14 cellular contexts compared by ENCODE assay signal in the genomic region with DNA sequence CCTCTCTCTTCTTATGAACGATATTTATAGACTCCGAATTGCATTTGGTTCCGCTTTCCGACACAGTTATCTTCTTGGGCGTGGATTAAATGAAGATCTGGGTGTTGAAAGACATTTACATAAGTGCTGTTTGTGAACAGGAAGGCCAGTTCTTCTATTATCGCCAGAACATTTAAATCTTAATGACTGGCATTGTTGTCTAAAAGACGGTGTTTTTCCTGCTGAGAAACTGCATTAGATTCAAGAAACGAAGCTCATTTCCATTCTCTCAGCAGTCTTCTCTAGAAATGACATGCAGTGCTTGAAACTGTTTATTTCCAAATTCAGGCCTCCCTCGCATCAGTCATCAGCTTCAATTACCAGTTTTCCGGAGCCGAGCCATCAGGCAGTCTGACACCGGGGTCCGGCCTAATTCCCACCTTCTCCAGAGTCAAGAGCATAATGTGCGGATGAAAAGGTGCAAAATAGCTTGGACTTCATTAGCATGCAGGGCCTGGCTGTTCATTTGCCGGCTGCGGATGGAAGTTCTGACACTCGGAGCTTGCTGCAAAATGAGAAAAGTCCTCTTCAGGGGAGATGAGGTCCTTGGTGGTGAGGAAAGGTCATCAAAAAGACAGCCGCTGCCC.
DNase-seq lines count a peak whose midpoint lies in the region; ATAC-seq and FAIRE-seq lines count a peak whose summit lies in the region.
"Had no signal": no experiment of that assay in that cellular context is flagged by ENCODE, and none has a peak within 500 bp of the region (broad histone marks: within the 10 kb centered on the region; RNA-seq: fewer than 3 reads in every experiment).

No MANE protein-coding gene starts in this region.

- FAIRE-seq in RCC 7860 (lab: Jason Lieb, UNC): no peak

- no peaks in the 10 kb centered on the region for H3K9me3 ChIP-seq in ES-I3 (ENCODE audit: control insufficient read depth, insufficient read depth, low read length)
- H3K9me3 ChIP-seq: right lobe of liver had no signal

- ATAC-seq in GM19455 (IDR thresholded peaks at IDR 0.05; ENCODE audit: unreplicated experiment): no peak
- no peak for ATAC-seq in GM18861 (IDR thresholded peaks at IDR 0.05; ENCODE audit: unreplicated experiment)
- ATAC-seq: activated CD4-positive, alpha-beta T cell treated with anti-CD3 and anti-CD28 coated beads for 36 hours; right lobe of liver had no signal

- peak overlapping the region; percentile 6; the same call in 1 of the 2 replicates for H3K9ac ChIP-seq in ES-I3 (ENCODE audit: low read depth, low read length)

- no peaks in the 10 kb centered on the region for H3K36me3 ChIP-seq in ES-I3 (ENCODE audit: insufficient read depth, low read length)
- H3K36me3 ChIP-seq: right lobe of liver had no signal

- peak; percentile 74 for DNase-seq in NCI-H146 (lab: John Stamatoyannopoulos, UW)
- peak; percentile 54 for DNase-seq in SKM-1 (lab: John Stamatoyannopoulos, UW; ENCODE audit: unreplicated experiment)
- DNase-seq in medulla oblongata (ENCODE audit: extremely low spot score): peak; percentile 43
- DNase-seq in AG08395 (ENCODE audit: low spot score): no peak
- no peak for DNase-seq in RCC 7860 (ENCODE audit: low spot score)
- DNase-seq: activated CD4-positive, alpha-beta T cell treated with anti-CD3 and anti-CD28 coated beads for 36 hours; activated T-cell treated with anti-CD3 and anti-CD28 coated beads, Interleukin-2, amount 50 U/mL, for 48 hours; DND-41; nephron progenitor cell; right lobe of liver; stimulated activated CD4-positive, alpha-beta T cell treated with anti-CD3 and anti-CD28 coated beads, Interleukin-4, amount 100 ng/mL, for 24 hours had no signal

- peaks cover 27% of the 10 kb centered on the region for H3K4me1 ChIP-seq in ES-I3 (ENCODE audit: insufficient read depth, low read length)
- H3K4me1 ChIP-seq: right lobe of liver had no signal

Comparison
In these comparisons a context has a peak if more than half of its experiments do, and no peak if none do; other contexts are left out.
1. DNase-seq: peak in NCI-H146 (single experiment), SKM-1 (single experiment) and medulla oblongata (single experiment); none in AG08395 (single experiment) and RCC 7860 (single experiment).